ENCODE assay signal across 1 cellular context in the genomic region with DNA sequence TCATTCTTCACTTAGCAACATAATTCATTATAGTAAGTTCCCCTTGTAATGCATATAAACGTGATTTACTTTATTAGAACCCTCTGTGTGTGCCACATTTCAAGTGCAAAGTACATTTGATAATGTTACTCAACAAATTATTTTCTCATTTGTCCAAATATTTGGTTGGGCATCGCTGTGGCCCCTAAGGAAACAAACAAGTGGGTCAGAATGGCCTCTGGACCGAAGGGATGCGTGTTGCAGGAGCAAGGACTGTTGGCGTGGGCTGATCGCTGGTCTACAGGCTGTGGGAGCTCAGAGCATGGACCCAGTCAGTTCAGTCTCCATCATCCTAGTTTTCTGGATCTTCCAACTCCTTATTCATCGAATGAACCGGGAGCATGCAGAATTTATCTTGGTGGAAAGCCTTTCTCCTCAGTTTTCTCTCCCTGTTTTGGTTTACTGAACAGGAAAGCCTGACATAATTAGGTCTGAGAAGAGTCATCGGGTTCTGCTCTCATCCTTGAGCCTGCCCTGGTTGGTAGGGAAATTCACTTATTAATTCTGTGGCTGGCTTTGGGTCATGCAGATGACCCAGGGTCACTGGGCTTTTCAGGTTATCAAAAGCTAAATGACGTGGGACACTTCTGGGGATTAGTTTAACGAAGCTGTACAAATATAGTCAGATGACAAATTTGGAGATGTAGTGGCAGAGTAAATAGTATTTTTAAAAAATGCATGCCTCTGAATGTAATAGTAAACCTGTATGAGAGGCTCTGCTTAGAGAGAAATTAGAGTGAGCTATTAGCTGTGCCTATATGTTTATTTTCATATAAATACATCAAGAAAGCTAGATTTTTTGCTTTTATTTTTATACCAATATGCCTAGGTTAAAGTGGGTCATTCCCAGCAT.
TF ChIP-seq lines count a peak whose summit lies in the region.

No MANE protein-coding gene starts in this region.

TF ChIP-seq in GM23338, 12 proteins besides CTCF, POLR2A, EP300 and RAD21 (continued from another document):
- no peak for TF ChIP-seq REST (IDR thresholded peaks at IDR 0.05; ENCODE audit: unreplicated experiment)
